24 cellular contexts compared by ENCODE assay signal in genomic region chr15:66742286-66742685, GRCh38. TPM values are rescaled to one million over a fixed set of nuclear protein-coding genes. Genes with fewer than 3 reads are reported as not detected.
DNase-seq lines count a peak whose midpoint lies in the region; ATAC-seq, FAIRE-seq and TF ChIP-seq lines count a peak whose summit lies in the region.
"Had no signal": no experiment of that assay in that cellular context is flagged by ENCODE, and none has a peak within 500 bp of the region (broad histone marks: within the 10 kb centered on the region; RNA-seq: fewer than 3 reads in every experiment).

No MANE protein-coding gene starts in this region.

- H3K27me3 Mint-ChIP-seq in effector memory CD8-positive, alpha-beta T cell = peaks cover 0 to 50% of the 10 kb centered on the region in 2 donors

- H3K9me3 Mint-ChIP-seq in effector memory CD8-positive, alpha-beta T cell = no peaks in the 10 kb centered on the region
- H3K9me3 Mint-ChIP-seq: CD8-positive, alpha-beta T cell had no signal

- no peak overlapping the region for H2AFZ ChIP-seq in mesenchymal stem cell (ENCODE audit: low read depth, low read length)
- H2AFZ ChIP-seq in neuronal stem cell (ENCODE audit: low read length) = no peak overlapping the region

- POLR2A ChIA-PET in Panc1 (lab: Charles Lee) = interaction anchor here (0.7 kb wide), 1 partner anchor 69 kb away, joined by 3 read pairs; no protein-coding TSS in a partner anchor

- H2BK120ac ChIP-seq in mesenchymal stem cell (ENCODE audit: low read depth, low read length) = no peak overlapping the region
- no peak overlapping the region for H2BK120ac ChIP-seq in neuronal stem cell (ENCODE audit: low read depth, low read length)

- H2AK5ac ChIP-seq in mesenchymal stem cell (ENCODE audit: low read length, severe bottlenecking) = peak overlapping the region; percentile 65
- peak overlapping the region; percentile 86 for H2AK5ac ChIP-seq in neuronal stem cell (ENCODE audit: low read depth, low read length)

- H3K36me3 Mint-ChIP-seq in effector memory CD8-positive, alpha-beta T cell (ENCODE audit: insufficient read depth) = no peaks in the 10 kb centered on the region
- H3K36me3 Mint-ChIP-seq: CD8-positive, alpha-beta T cell had no signal

- H3K36me3 ChIP-seq in BLaER1 treated with 17β-estradiol and CSF1 and Interleukin-3, amounts not matched to agents 10 nM and 100 nM = peaks cover 0 to 23% (median 0%) of the 10 kb centered on the region in 11 experiments; a peak in 3 of 22 replicates
- H3K36me3 ChIP-seq in Panc1 (ENCODE audit: control insufficient read depth, insufficient read depth, low read length) (no peaks in the 10 kb centered on the region), mesenchymal stem cell (ENCODE audit: control insufficient read depth in 1 of 2, insufficient read depth in 2 of 2, low read depth in 1 of 2, low read length in 2 of 2) (peaks cover 3 to 30% of the 10 kb centered on the region in 2 experiments), neuronal stem cell (replicated peaks in 1 of 2; ENCODE audit: control insufficient read depth in 2 of 2, insufficient read depth in 2 of 2, low read length in 2 of 2) (no peaks in the 10 kb centered on the region)

- no TSS peak for BruUV-seq in Panc1 (replicated peaks; lab: Mats Ljungman, UMichigan)

- H3K14ac ChIP-seq in mesenchymal stem cell (ENCODE audit: low read length in 2 of 2) (no peak overlapping the region), neuronal stem cell (ENCODE audit: low read length) (no peak overlapping the region)

- H3K18ac ChIP-seq in mesenchymal stem cell (ENCODE audit: low read depth in 1 of 2, low read length in 2 of 2) (no peak overlapping the region), neuronal stem cell (ENCODE audit: low read length) (peak overlapping the region; percentile 42)

- no peak overlapping the region for H4K8ac ChIP-seq in mesenchymal stem cell (ENCODE audit: low read length)
- H4K8ac ChIP-seq in neuronal stem cell (ENCODE audit: low read depth, low read length) = no peak overlapping the region

- no peak overlapping the region for H3K4me3 ChIP-seq in BLaER1 treated with 17β-estradiol and CSF1 and Interleukin-3, amounts not matched to agents 10 nM and 100 nM
- H3K4me3 ChIP-seq in Panc1 (ENCODE audit: low read depth in 2 of 2, low read length in 2 of 2) (no peak overlapping the region), mesenchymal stem cell (ENCODE audit: insufficient read depth in 1 of 2, low read depth in 1 of 2, low read length in 2 of 2) (no peak overlapping the region), neuronal stem cell (ENCODE audit: low read length in 2 of 2) (no peak overlapping the region)
- H3K4me3 ChIP-seq: A549 had no signal

- TF ChIP-seq CTCF in Panc1 (IDR thresholded peaks at IDR 0.05) = no peak

- no peaks in the 10 kb centered on the region for H3K4me1 Mint-ChIP-seq in effector memory CD8-positive, alpha-beta T cell (ENCODE audit: low read depth in 2 of 2)

- peaks cover 12 to 31% (median 26%) of the 10 kb centered on the region in 10 experiments for H3K4me1 ChIP-seq in BLaER1 treated with 17β-estradiol and CSF1 and Interleukin-3, amounts not matched to agents 10 nM and 100 nM
- H3K4me1 ChIP-seq in Panc1 (ENCODE audit: control insufficient read depth, insufficient read depth, low read length) (peaks cover 91% of the 10 kb centered on the region), mesenchymal stem cell (ENCODE audit: control insufficient read depth, insufficient read depth, low read depth, low read length) (peaks cover 27% of the 10 kb centered on the region), neuronal stem cell (ENCODE audit: control insufficient read depth in 2 of 2, insufficient read depth in 1 of 2, low read depth in 1 of 2, low read length in 2 of 2) (peaks cover 9 to 15% of the 10 kb centered on the region in 2 donors)
- H3K4me1 ChIP-seq: Caco-2 had no signal

- no peak for DNase-seq in Panc1 (ENCODE audit: low read depth, low spot score)
- DNase-seq in mesenchymal stem cell = no peak
- DNase-seq in neuronal stem cell (ENCODE audit: low spot score) = no peak
- no peak for DNase-seq in urothelium cell line (ENCODE audit: low spot score)
- DNase-seq in effector memory CD8-positive, alpha-beta T cell = no peak
- DNase-seq: AML-193; Caco-2; CD8-positive, alpha-beta T cell; KBM-7; MV-4-11; NCI-H1105; NCI-H1436 treated with DMSO at 0.1 percent for 48 hours; NCI-H187 treated with DMSO at 0.1 percent for 48 hours; NCI-H446; NCI-H526; NCI-H82; SHP77 treated with DMSO at 0.1 percent for 48 hours had no signal

- ATAC-seq in Panc1 (no peak), GM19395 (IDR thresholded peaks at IDR 0.05; ENCODE audit: unreplicated experiment) (no peak), GM18907 (IDR thresholded peaks at IDR 0.05; ENCODE audit: unreplicated experiment) (no peak)
- no peak for ATAC-seq in effector memory CD8-positive, alpha-beta T cell (replicated peaks)
- ATAC-seq: CD8-positive, alpha-beta T cell had no signal

- CTCF ChIA-PET in Panc1 (lab: Charles Lee) = no interaction called here

- H2BK15ac ChIP-seq in mesenchymal stem cell (ENCODE audit: low read depth, poor library complexity, severe bottlenecking) = no peak overlapping the region
- no peak overlapping the region for H2BK15ac ChIP-seq in neuronal stem cell (ENCODE audit: low read length)

- peaks cover 48% of the 10 kb centered on the region for H3K79me1 ChIP-seq in mesenchymal stem cell (replicated peaks; ENCODE audit: low read length, poor library complexity, severe bottlenecking)
- no peaks in the 10 kb centered on the region for H3K79me1 ChIP-seq in neuronal stem cell (ENCODE audit: low read depth, low read length)

- H2BK5ac ChIP-seq in mesenchymal stem cell (ENCODE audit: low read depth, low read length, poor library complexity, severe bottlenecking) (no peak overlapping the region), neuronal stem cell (ENCODE audit: low read length) (no peak overlapping the region)

- intact Hi-C loops in Panc1 (cut with micrococcal nuclease; ENCODE audit: unreplicated experiment) = no loop called here

- H3K4me3 Mint-ChIP-seq in effector memory CD8-positive, alpha-beta T cell = no peak overlapping the region
- H3K4me3 Mint-ChIP-seq: CD8-positive, alpha-beta T cell had no signal

- H4K20me1 ChIP-seq in BLaER1 treated with 17β-estradiol and CSF1 and Interleukin-3, amounts not matched to agents 10 nM and 100 nM = peaks cover 0 to 100% (median 0%) of the 10 kb centered on the region in 11 experiments; a peak in 7 of 22 replicates

- H3K27ac ChIP-seq in BLaER1 treated with 17β-estradiol and CSF1 and Interleukin-3, amounts not matched to agents 10 nM and 100 nM = no peak overlapping the region
- H3K27ac ChIP-seq in Panc1 (ENCODE audit: low read length) = peak overlapping the region; percentile 91
- H3K27ac ChIP-seq in mesenchymal stem cell (ENCODE audit: low read length, poor library complexity, severe bottlenecking) = no peak overlapping the region
- no peak overlapping the region for H3K27ac ChIP-seq in neuronal stem cell (replicated peaks; ENCODE audit: low read length)
- H3K27ac ChIP-seq: C4-2B had no signal

- in situ Hi-C loops in Panc1 (cut with HindIII; ENCODE audit: low pct_unique_long_range_greater_than_20kb, low sequenced_read_pairs) = no loop called here

- no peaks in the 10 kb centered on the region for H3K9me3 ChIP-seq in BLaER1 treated with 17β-estradiol and CSF1 and Interleukin-3, amounts not matched to agents 10 nM and 100 nM (replicated peaks in 1 of 11)
- no peaks in the 10 kb centered on the region for H3K9me3 ChIP-seq in Panc1 (ENCODE audit: control insufficient read depth, insufficient read depth, low read depth, low read length)
- H3K9me3 ChIP-seq in mesenchymal stem cell (ENCODE audit: control insufficient read depth, low read length) = no peaks in the 10 kb centered on the region
- no peaks in the 10 kb centered on the region for H3K9me3 ChIP-seq in neuronal stem cell (replicated peaks in 1 of 2; ENCODE audit: control insufficient read depth in 2 of 2, insufficient read depth in 1 of 2, low read depth in 1 of 2, low read length in 2 of 2)
- H3K9me3 ChIP-seq: A549, Caco-2 had no signal

- WGBS in mesenchymal stem cell = 90% methylated on average over 6 of the region's 6 CpGs
- WGBS in neuronal stem cell (ENCODE audit: extremely low coverage in 2 of 2, insufficient read length in 2 of 2, insufficient replicate concordance in 1 of 2), 2 donors = no CpG with 5 or more reads among the region's 6 CpGs

- H3K27ac Mint-ChIP-seq in effector memory CD8-positive, alpha-beta T cell = no peak overlapping the region
- H3K27ac Mint-ChIP-seq: CD8-positive, alpha-beta T cell had no signal

- H4K91ac ChIP-seq in mesenchymal stem cell (ENCODE audit: low read length) (peak overlapping the region; percentile 73), neuronal stem cell (ENCODE audit: low read depth, low read length, poor library complexity) (no peak overlapping the region)

- H3K4ac ChIP-seq in mesenchymal stem cell (ENCODE audit: low read depth in 1 of 2, low read length in 2 of 2) = no peak overlapping the region
- H3K4ac ChIP-seq in neuronal stem cell (ENCODE audit: low read length) = no peak overlapping the region

- FAIRE-seq in urothelium cell line (lab: Jason Lieb, UNC) = no peak
- FAIRE-seq: A549, G401.6 had no signal

- H3K9ac ChIP-seq in BLaER1 treated with 17β-estradiol and CSF1 and Interleukin-3, amounts not matched to agents 10 nM and 100 nM = no peak overlapping the region
- H3K9ac ChIP-seq in mesenchymal stem cell (ENCODE audit: low read length) = peak overlapping the region; percentile 72
- H3K9ac ChIP-seq in neuronal stem cell (ENCODE audit: low read depth, low read length, poor library complexity) = no peak overlapping the region

- H3K27me3 ChIP-seq in BLaER1 treated with 17β-estradiol and CSF1 and Interleukin-3, amounts not matched to agents 10 nM and 100 nM = no peaks in the 10 kb centered on the region
- H3K27me3 ChIP-seq in Panc1 (ENCODE audit: control insufficient read depth, insufficient read depth, low read length) = no peaks in the 10 kb centered on the region
- no peaks in the 10 kb centered on the region for H3K27me3 ChIP-seq in mesenchymal stem cell (ENCODE audit: control insufficient read depth in 1 of 2, insufficient read depth in 1 of 2, low read length in 2 of 2)
- no peaks in the 10 kb centered on the region for H3K27me3 ChIP-seq in neuronal stem cell (ENCODE audit: control insufficient read depth in 3 of 3, insufficient read depth in 3 of 3, low read depth in 1 of 3, low read length in 3 of 3)

- H3K4me2 ChIP-seq in BLaER1 treated with 17β-estradiol and CSF1 and Interleukin-3, amounts not matched to agents 10 nM and 100 nM = peak overlapping the region in 6 of 11 experiments; percentile 39 to 60 (median 42); a peak in 7 of 22 replicates
- no peak overlapping the region for H3K4me2 ChIP-seq in mesenchymal stem cell (ENCODE audit: low read length, poor library complexity, severe bottlenecking)
- H3K4me2 ChIP-seq in neuronal stem cell (ENCODE audit: insufficient read depth, low read length, poor library complexity, severe bottlenecking) = no peak overlapping the region
- H3K4me2 ChIP-seq: A549 had no signal

- H2BK12ac ChIP-seq in mesenchymal stem cell (ENCODE audit: low read length in 2 of 2) (no peak overlapping the region), neuronal stem cell (ENCODE audit: low read length) (no peak overlapping the region)

- no peak overlapping the region for H3K23ac ChIP-seq in mesenchymal stem cell (ENCODE audit: low read length in 2 of 2)
- no peak overlapping the region for H3K23ac ChIP-seq in neuronal stem cell (ENCODE audit: low read depth, low read length, poor library complexity)

RNA-seq across cellular contexts. Expression of gene SMAD6, which starts 40.2 kb away (rescaled TPM):
- 45.9 TPM for total RNA-seq in Panc1 (2021; ENCODE audit: unreplicated experiment)
- polyA plus RNA-seq in Panc1 (2012; ENCODE audit: insufficient read length) = 52.1 TPM
- polyA plus RNA-seq in mesenchymal stem cell (2013, experiment 1 of 2) = 5.5 TPM
- polyA plus RNA-seq in mesenchymal stem cell (2013, experiment 2 of 2) = 5.6 TPM
- 0.98 TPM for polyA plus RNA-seq in neuronal stem cell (2013, experiment 1 of 2)
- 1.0 TPM for polyA plus RNA-seq in neuronal stem cell (2013, experiment 2 of 2)
- total RNA-seq: MCF 10A had no signal

Comparison
In these comparisons a context has a peak if more than half of its experiments do, and no peak if none do; other contexts are left out.
1. H3K4me2 ChIP-seq: peak in BLaER1 treated with 17β-estradiol and CSF1 and Interleukin-3, amounts not matched to agents 10 nM and 100 nM (6 of 11); none in mesenchymal stem cell (single experiment) and neuronal stem cell (single experiment).